In genomic region chr17:3238685-3239084, GRCh38 we compare ENCODE assay signal across 10 cellular contexts. TPM values are rescaled to one million over a fixed set of nuclear protein-coding genes. Genes with fewer than 3 reads are reported as not detected.
"Had no signal": no experiment of that assay in that cellular context is flagged by ENCODE, and none has a peak within 500 bp of the region (broad histone marks: within the 10 kb centered on the region; RNA-seq: fewer than 3 reads in every experiment).

No MANE protein-coding gene starts in this region.

RNA-seq across cellular contexts. Expression of gene OR1A1, which starts 31.2 kb away (rescaled TPM):
- total RNA-seq: activated CD8-positive, alpha-beta T cell treated with anti-CD3 and anti-CD28 coated beads for 36 hours; activated naive CD8-positive, alpha-beta T cell treated with anti-CD3 and anti-CD28 coated beads, Interleukin-2, amount 10 ng/mL, durations not matched to agents 7 days and 5 days; activated T-cell treated with anti-CD3 and anti-CD28 coated beads, Interleukin-2, amount 50 U/mL, for 72 hours; aorta; breast epithelium; chondrocyte; dermis microvascular lymphatic vessel endothelial cell; endodermal cell; left colon; thyroid gland had no signal

RNA-seq across cellular contexts. Expression of gene OR1A2, which starts 41.4 kb away (rescaled TPM):
- total RNA-seq: activated CD8-positive, alpha-beta T cell treated with anti-CD3 and anti-CD28 coated beads for 36 hours; activated naive CD8-positive, alpha-beta T cell treated with anti-CD3 and anti-CD28 coated beads, Interleukin-2, amount 10 ng/mL, durations not matched to agents 7 days and 5 days; activated T-cell treated with anti-CD3 and anti-CD28 coated beads, Interleukin-2, amount 50 U/mL, for 72 hours; aorta; breast epithelium; chondrocyte; dermis microvascular lymphatic vessel endothelial cell; endodermal cell; left colon; thyroid gland had no signal

RNA-seq across cellular contexts. Expression of gene OR3A1, which starts 59.5 kb away (rescaled TPM):
- total RNA-seq: aorta, breast epithelium, chondrocyte, dermis microvascular lymphatic vessel endothelial cell, endodermal cell, left colon, thyroid gland had no signal
